ENCODE assay signal across 11 cellular contexts in the genomic region with DNA sequence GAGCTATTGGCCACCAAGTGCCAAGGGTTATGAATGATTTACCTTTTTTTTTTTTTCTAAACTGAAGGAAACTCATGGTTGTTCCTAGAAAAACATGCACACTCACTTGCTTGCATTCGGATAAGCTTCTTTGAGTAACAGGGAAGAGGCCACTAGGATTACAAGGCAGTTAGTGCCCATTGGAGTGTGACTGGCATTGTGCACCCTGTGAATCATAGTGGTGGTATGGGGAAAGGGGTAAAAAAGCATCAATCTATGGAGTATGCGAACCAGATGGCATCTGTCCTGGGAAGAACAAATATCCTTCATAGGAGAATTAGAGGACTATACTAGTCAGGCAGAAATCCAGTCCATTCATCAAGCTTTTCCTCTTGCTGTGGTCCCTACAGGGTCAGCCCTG. TPM values are rescaled to one million over a fixed set of nuclear protein-coding genes. Genes with fewer than 3 reads are reported as not detected.
DNase-seq lines count a peak whose midpoint lies in the region; ATAC-seq, FAIRE-seq and TF ChIP-seq lines count a peak whose summit lies in the region.
"Had no signal": no experiment of that assay in that cellular context is flagged by ENCODE, and none has a peak within 500 bp of the region (broad histone marks: within the 10 kb centered on the region; RNA-seq: fewer than 3 reads in every experiment).

No MANE protein-coding gene starts in this region.

- H3K4me3 ChIP-seq in HL-60 (replicated peaks; ENCODE audit: insufficient read depth, low read length): no peak overlapping the region

- TF ChIP-seq POLR2A in GM12891 (IDR thresholded peaks at IDR 0.05; ENCODE audit: low read depth, low read length): no peak

- no peaks in the 10 kb centered on the region for H3K9me3 Mint-ChIP-seq in activated naive CD4-positive, alpha-beta T cell treated with anti-CD3 and anti-CD28 coated beads, Interleukin-2, amount 50 U/mL, for 72 hours
- no peaks in the 10 kb centered on the region for H3K9me3 Mint-ChIP-seq in memory B cell
- H3K9me3 Mint-ChIP-seq: activated T-helper 2 cell treated with anti-CD3 and anti-CD28 coated beads, Interferon-gamma antibody, Interleukin-2, Interleukin-4, amounts not matched to agents 10 μg/mL and 5 μg/mL and 100 μg/mL, durations not matched to agents 14 hours and 24 hours and 36 hours had no signal

- FAIRE-seq in HTR-8/SVneo (lab: Jason Lieb, UNC): no peak
- FAIRE-seq in GM12891 (lab: Jason Lieb, UNC): no peak

- in situ Hi-C loops in ACHN (cut with HindIII; ENCODE audit: low pct_ligation_motif_present, low pct_unique_long_range_greater_than_20kb, low sequenced_read_pairs): no loop called here

- no peaks in the 10 kb centered on the region for H3K27me3 Mint-ChIP-seq in memory B cell

- H3K4me1 Mint-ChIP-seq in memory B cell: peaks cover 77% of the 10 kb centered on the region

- no peaks in the 10 kb centered on the region for H3K27me3 ChIP-seq in HL-60 (ENCODE audit: insufficient read depth, poor library complexity, severe bottlenecking)

- peak overlapping the region; percentile 21 for H3K27ac ChIP-seq in HL-60 (replicated peaks)

- DNase-seq in ACHN (peak; percentile 95), HL-60 (ENCODE audit: low read depth in 1 of 2, low spot score in 1 of 2) (no peak), memory B cell (ENCODE audit: low spot score in 2 of 2) (no peak), HTR-8/SVneo (ENCODE audit: insufficient read length, low spot score) (no peak), GM12891 (ENCODE audit: insufficient read length, low spot score) (no peak)
- DNase-seq in activated naive CD4-positive, alpha-beta T cell treated with anti-CD3 and anti-CD28 coated beads, Interleukin-2, amount 50 U/mL, for 72 hours (ENCODE audit: low spot score in 2 of 2): no peak
- DNase-seq in activated CD4-positive, CD25-positive, alpha-beta regulatory T cell (lab: John Stamatoyannopoulos, UW): no peak
- DNase-seq: NCI-H1436 treated with DMSO at 0.1 percent for 48 hours, occipital lobe had no signal

- H3K27ac Mint-ChIP-seq in activated naive CD4-positive, alpha-beta T cell treated with anti-CD3 and anti-CD28 coated beads, Interleukin-2, amount 50 U/mL, for 72 hours: peak overlapping the region; percentile 44 to 100
- peak overlapping the region; percentile 100 for H3K27ac Mint-ChIP-seq in memory B cell

- TF ChIP-seq CTCF in HL-60 (IDR thresholded peaks at IDR 0.05; ENCODE audit: insufficient read depth, low read length): no peak

- no peak for ATAC-seq in activated naive CD4-positive, alpha-beta T cell treated with anti-CD3 and anti-CD28 coated beads, Interleukin-2, amount 50 U/mL, for 72 hours
- ATAC-seq in memory B cell (ENCODE audit: low read depth): no peak
- ATAC-seq in HG02840 (IDR thresholded peaks at IDR 0.05; ENCODE audit: low FRiP score, unreplicated experiment): no peak

- peaks cover 16 to 47% of the 10 kb centered on the region in 2 donors for H3K36me3 Mint-ChIP-seq in activated naive CD4-positive, alpha-beta T cell treated with anti-CD3 and anti-CD28 coated beads, Interleukin-2, amount 50 U/mL, for 72 hours
- H3K36me3 Mint-ChIP-seq in memory B cell: peaks cover 11% of the 10 kb centered on the region

- H3K4me3 Mint-ChIP-seq in memory B cell: peak overlapping the region; percentile 44

TF ChIP-seq in GM12891, 5 proteins besides CTCF, POLR2A, EP300 and RAD21:
- TF ChIP-seq POLR2AphosphoS5 (IDR thresholded peaks at IDR 0.05; ENCODE audit: low read depth, low read length) (no peak), TAF1 (IDR thresholded peaks at IDR 0.05; ENCODE audit: low read depth, low read length) (no peak), PAX5 (IDR thresholded peaks at IDR 0.05; ENCODE audit: insufficient read depth, low read length, severe bottlenecking) (no peak), SPI1 (IDR thresholded peaks at IDR 0.05; ENCODE audit: low read depth, low read length) (no peak), POU2F2 (IDR thresholded peaks at IDR 0.05; ENCODE audit: low read depth, low read length) (no peak)

RNA-seq across cellular contexts. Expression of a gene that starts 24.2 kb away (rescaled TPM):
- total RNA-seq in activated naive CD4-positive, alpha-beta T cell treated with anti-CD3 and anti-CD28 coated beads, Interleukin-2, amount 50 U/mL, for 72 hours: 100 to 1,000 TPM; 321 to 381 TPM
- polyA plus RNA-seq in GM12891 (2012; ENCODE audit: low read depth, missing spikeins): 726 TPM
